Comparison of ENCODE assay signal across 8 cellular contexts in genomic region chr6:44257753-44258324, GRCh38. TPM values are rescaled to one million over a fixed set of nuclear protein-coding genes. Genes with fewer than 3 reads are reported as not detected.
DNase-seq lines count a peak whose midpoint lies in the region; ATAC-seq and TF ChIP-seq lines count a peak whose summit lies in the region.

No MANE protein-coding gene starts in this region.

- no peaks in the 10 kb centered on the region for H3K9me3 Mint-ChIP-seq in CD14-positive monocyte

- no peaks in the 10 kb centered on the region for H3K27me3 ChIP-seq in duodenal mucosa (ENCODE audit: control insufficient read depth in 1 of 2, insufficient read depth in 2 of 2, low read length in 2 of 2)
- no peaks in the 10 kb centered on the region for H3K27me3 ChIP-seq in parathyroid adenoma (ENCODE audit: control insufficient read depth, insufficient read depth, low read length)

- H3K4me2 ChIP-seq in parathyroid adenoma (ENCODE audit: low read length): peak overlapping the region; percentile 84

- H3K4me1 Mint-ChIP-seq in CD14-positive monocyte: peaks cover 64% of the 10 kb centered on the region

- peak overlapping the region; percentile 79 to 87 for H3K4me3 Mint-ChIP-seq in CD14-positive monocyte

- H3K9ac ChIP-seq in duodenal mucosa (ENCODE audit: low read depth in 1 of 2, low read length in 2 of 2) (peak overlapping the region; percentile 52 to 56), parathyroid adenoma (peak overlapping the region; percentile 0)

- H3K27me3 Mint-ChIP-seq in CD14-positive monocyte (ENCODE audit: low read depth in 3 of 3): peaks cover 0 to 6% (median 2%) of the 10 kb centered on the region in 3 donors

- H3K79me2 ChIP-seq in parathyroid adenoma: no peaks in the 10 kb centered on the region

- H3K4me1 ChIP-seq in duodenal mucosa (ENCODE audit: control insufficient read depth in 1 of 2, insufficient read depth in 2 of 2, low read length in 2 of 2) (peaks cover 31 to 35% of the 10 kb centered on the region in 2 donors), parathyroid adenoma (peaks cover 12% of the 10 kb centered on the region)

- H3K9me3 ChIP-seq in duodenal mucosa (ENCODE audit: control insufficient read depth in 1 of 2, low read length in 2 of 2) (no peaks in the 10 kb centered on the region), parathyroid adenoma (ENCODE audit: control insufficient read depth, low read length) (no peaks in the 10 kb centered on the region)

- peaks cover 72 to 77% of the 10 kb centered on the region in 2 donors for H3K36me3 Mint-ChIP-seq in CD14-positive monocyte

- H2AFZ ChIP-seq in parathyroid adenoma: peak overlapping the region; percentile 97

- H3K27ac Mint-ChIP-seq in CD14-positive monocyte: peak overlapping the region; percentile 83 to 97 (median 91)

- peak; percentile 56 for TF ChIP-seq CTCF in CD14-positive monocyte (IDR thresholded peaks at IDR 0.05)
- TF ChIP-seq CTCF in parathyroid adenoma (IDR thresholded peaks at IDR 0.05): no peak
- TF ChIP-seq CTCF in omental fat pad (IDR thresholded peaks at IDR 0.05): no peak

- intact Hi-C loops in CD14-positive monocyte (cut with micrococcal nuclease): loop anchor here (5.0 kb wide), 3 partner anchors 36 to 161 kb away; partner anchors contain the start of gene SLC29A1 (in 2 of the 2)

- no peak overlapping the region for H3K27ac ChIP-seq in duodenal mucosa (ENCODE audit: low read depth, low read length)
- H3K27ac ChIP-seq in parathyroid adenoma: peak overlapping the region; percentile 81

- DNase-seq in CD14-positive monocyte (ENCODE audit: low spot score) (no peak), Kasumi-1 (lab: John Stamatoyannopoulos, UW) (peak; percentile 42 to 51), DMS 273 (lab: John Stamatoyannopoulos, UW; ENCODE audit: unreplicated experiment) (no peak), omental fat pad (ENCODE audit: low spot score) (no peak), EL (no peak)

- ATAC-seq in GM21390 (IDR thresholded peaks at IDR 0.05; ENCODE audit: unreplicated experiment) (peak; percentile 4), omental fat pad (ENCODE audit: low FRiP score) (no peak)

- H3K4me3 ChIP-seq in duodenal mucosa (ENCODE audit: low read depth in 1 of 2, low read length in 2 of 2): peak overlapping the region; percentile 54 to 89
- peak overlapping the region; percentile 67 for H3K4me3 ChIP-seq in parathyroid adenoma (ENCODE audit: low read depth, low read length)

- H3K36me3 ChIP-seq in duodenal mucosa (ENCODE audit: control insufficient read depth in 1 of 2, insufficient read depth in 2 of 2, low read length in 2 of 2) (peaks cover 26 to 52% of the 10 kb centered on the region in 2 donors), parathyroid adenoma (ENCODE audit: control insufficient read depth, insufficient read depth, low read length) (no peaks in the 10 kb centered on the region)

RNA-seq across cellular contexts. Expression of gene SLC35B2, which starts 0.5 kb away (rescaled TPM):
- polyA plus RNA-seq in CD14-positive monocyte: 10 to 100 TPM; 17.4 to 30.6 TPM
- total RNA-seq in omental fat pad: 10 to 100 TPM; 25.3 to 31.9 (median 30.4) TPM

RNA-seq across cellular contexts. Expression of gene NFKBIE, which starts 7.5 kb away (rescaled TPM):
- 10 to 100 TPM; 19.9 to 23.2 TPM for polyA plus RNA-seq in CD14-positive monocyte
- 10 to 100 TPM; 13.1 to 25.5 (median 15.3) TPM for total RNA-seq in omental fat pad

RNA-seq across cellular contexts. Expression of gene HSP90AB1, which starts 10.9 kb away (rescaled TPM):
- 100 to 1,000 TPM; 119 to 145 TPM for polyA plus RNA-seq in CD14-positive monocyte
- total RNA-seq in omental fat pad: 1,000 to 10,000 TPM in 1 of 4 donors, 100 to 1,000 TPM in 3; 553 to 1,198 (median 846) TPM

RNA-seq across cellular contexts. Expression of gene TMEM151B, which starts 12.4 kb away (rescaled TPM):
- polyA plus RNA-seq in CD14-positive monocyte: not detected
- total RNA-seq in omental fat pad: under 1 TPM in 1 of 4 donors, not detected in 3; 0.19 TPM

RNA-seq across cellular contexts. Expression of gene SLC29A1, which starts 34.4 kb away (rescaled TPM):
- 10 to 100 TPM; 14.3 to 15.0 TPM for polyA plus RNA-seq in CD14-positive monocyte
- 100 to 1,000 TPM in 1 of 4 donors, 10 to 100 TPM in 3; 61.7 to 317 (median 87.0) TPM for total RNA-seq in omental fat pad

Comparison
In these comparisons a context has a peak if more than half of its experiments do, and no peak if none do; other contexts are left out.
1. DNase-seq: peak in Kasumi-1 (2 of 2); none in CD14-positive monocyte (single experiment), DMS 273 (single experiment), omental fat pad (single experiment) and EL (single experiment).